10 cellular contexts compared by ENCODE assay signal in the genomic region with DNA sequence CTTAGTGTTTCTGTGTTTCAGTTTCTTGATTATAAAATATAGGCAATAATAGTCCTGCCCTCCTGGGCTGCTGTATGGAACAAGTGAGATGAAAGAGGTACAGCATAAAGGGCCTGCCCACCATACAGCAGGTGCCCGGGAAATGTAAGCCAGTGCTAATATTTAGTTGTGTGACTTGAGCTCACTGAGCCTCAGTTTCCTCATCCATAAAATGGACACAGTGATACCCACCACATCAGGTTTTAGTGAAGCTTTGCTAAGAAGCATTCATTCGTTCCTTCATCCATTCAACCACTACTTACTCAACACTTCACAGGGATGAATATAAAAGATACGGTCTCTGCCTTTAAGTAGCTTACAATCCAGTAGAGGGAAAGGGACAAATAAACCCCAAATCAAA. TPM values are rescaled to one million over a fixed set of nuclear protein-coding genes. Genes with fewer than 3 reads are reported as not detected.
"Had no signal": no experiment of that assay in that cellular context is flagged by ENCODE, and none has a peak within 500 bp of the region (broad histone marks: within the 10 kb centered on the region; RNA-seq: fewer than 3 reads in every experiment).

No MANE protein-coding gene starts in this region.

- H3K4me2 ChIP-seq: KMS-11 had no signal

- H3K27ac ChIP-seq: GM23248, HL-60, KMS-11 had no signal

- H3K4me3 Mint-ChIP-seq: H9 had no signal

- H2AFZ ChIP-seq: GM23248 had no signal

- H3K4me3 ChIP-seq: GM23248 had no signal

- H3K9me3 Mint-ChIP-seq: H9 had no signal

- H3K9ac ChIP-seq: GM23248, KMS-11 had no signal

- DNase-seq: GM23248, GOT3, H9, HCEC 1CT, IMR-90, KBM-7 had no signal

- FAIRE-seq: H54 had no signal

RNA-seq across cellular contexts. Expression of a gene that starts 19.9 kb away (rescaled TPM):
- total RNA-seq: GM23248, HT1080, IMR-90 had no signal
- polyA plus RNA-seq: GM23248, IMR-90 had no signal
